ENCODE assay signal across 9 cellular contexts in genomic region chr15:99755692-99756409, GRCh38. TPM values are rescaled to one million over a fixed set of nuclear protein-coding genes. Genes with fewer than 3 reads are reported as not detected.
DNase-seq lines count a peak whose midpoint lies in the region; ATAC-seq, FAIRE-seq and TF ChIP-seq lines count a peak whose summit lies in the region.
"Had no signal": no experiment of that assay in that cellular context is flagged by ENCODE, and none has a peak within 500 bp of the region (broad histone marks: within the 10 kb centered on the region; RNA-seq: fewer than 3 reads in every experiment).

No MANE protein-coding gene starts in this region.

- no peaks in the 10 kb centered on the region for H3K4me1 Mint-ChIP-seq in mesothelial cell of epicardium

- H3K36me3 Mint-ChIP-seq in mesothelial cell of epicardium, result no peaks in the 10 kb centered on the region
- H3K36me3 Mint-ChIP-seq: activated naive CD8-positive, alpha-beta T cell had no signal

- peak; percentile 62 for FAIRE-seq in endometrium (lab: Jason Lieb, UNC)

- intact Hi-C loops in transverse colon (cut with DNase I; ENCODE audit: low total_unique reads), result no loop called here

- TF ChIP-seq POLR2A in transverse colon (IDR thresholded peaks at IDR 0.05), result no peak

- no peaks in the 10 kb centered on the region for H3K27me3 Mint-ChIP-seq in mesothelial cell of epicardium (ENCODE audit: low read depth)
- H3K27me3 Mint-ChIP-seq: activated naive CD8-positive, alpha-beta T cell had no signal

- H3K4me1 ChIP-seq in transverse colon, result no peaks in the 10 kb centered on the region

- DNase-seq in COLO668 (lab: John Stamatoyannopoulos, UW; ENCODE audit: unreplicated experiment), result peak; percentile 37
- peak; percentile 67 for DNase-seq in GM19238 (ENCODE audit: insufficient read length, low spot score)
- DNase-seq in NCI-H2171 treated with DMSO at 0.1 percent for 48 hours (lab: John Stamatoyannopoulos, UW), result peak; percentile 61
- no peak for DNase-seq in mesothelial cell of epicardium (ENCODE audit: low spot score in 2 of 2, unreplicated experiment in 2 of 2)
- peak; percentile 32 for DNase-seq in transverse colon

- no peak for TF ChIP-seq EP300 in transverse colon (IDR thresholded peaks at IDR 0.05; ENCODE audit: low read depth)

- no peak overlapping the region for H3K4me3 ChIP-seq in WI38 (ENCODE audit: low read depth, low read length)
- H3K4me3 ChIP-seq in transverse colon, result no peak overlapping the region

- no peak overlapping the region for H3K27ac Mint-ChIP-seq in mesothelial cell of epicardium
- H3K27ac Mint-ChIP-seq: activated naive CD8-positive, alpha-beta T cell had no signal

- H3K36me3 ChIP-seq in transverse colon, result no peaks in the 10 kb centered on the region

- no peaks in the 10 kb centered on the region for H3K27me3 ChIP-seq in transverse colon

- no peaks in the 10 kb centered on the region for H3K9me3 Mint-ChIP-seq in mesothelial cell of epicardium

- peak; percentile 71 for TF ChIP-seq CTCF in WI38 (IDR thresholded peaks at IDR 0.05; ENCODE audit: low read depth, low read length)
- TF ChIP-seq CTCF in mesothelial cell of epicardium (IDR thresholded peaks at IDR 0.05; ENCODE audit: unreplicated experiment), result peak; percentile 62
- peak; percentile 67 to 85 (median 81) for TF ChIP-seq CTCF in transverse colon (IDR thresholded peaks at IDR 0.05)

- no peaks in the 10 kb centered on the region for H3K9me3 ChIP-seq in transverse colon

- H3K4me3 Mint-ChIP-seq in mesothelial cell of epicardium, result no peak overlapping the region
- H3K4me3 Mint-ChIP-seq: activated naive CD8-positive, alpha-beta T cell had no signal

- no peak overlapping the region for H3K27ac ChIP-seq in transverse colon

- peak; percentile 90 for ATAC-seq in HG03108 (IDR thresholded peaks at IDR 0.05; ENCODE audit: unreplicated experiment)

- in situ Hi-C loops in transverse colon (cut with MboI; ENCODE audit: low pct_ligation_motif_present in 1 of 4, low pct_unique_long_range_greater_than_20kb in 1 of 4, low sequenced_read_pairs in 3 of 4), result no loop called here

- 8 to 14% methylated on average over 4 to 7 of the region's 7 CpGs for WGBS in transverse colon (ENCODE audit: low coverage in 1 of 2), 2 donors

RNA-seq across cellular contexts. Expression of gene LYSMD4, which starts 22.6 kb away (rescaled TPM):
- total RNA-seq in mesothelial cell of epicardium (17.2 to 18.1 TPM (median 17.2 TPM) in 3 replicates), transverse colon (10 to 100 TPM in 3 of 4 donors, 1 to 10 TPM in 1; 1.5 to 19.2 (median 15.5) TPM)

Comparison
In these comparisons a context has a peak if more than half of its experiments do, and no peak if none do; other contexts are left out.
1. DNase-seq: peak in COLO668 (single experiment), GM19238 (single experiment), NCI-H2171 treated with DMSO at 0.1 percent for 48 hours (single experiment) and transverse colon (single experiment); none in mesothelial cell of epicardium (0 of 2).
2. Peak in every context shown above with its lines, with median percentiles within 50 percentile points of each other: CTCF ChIP-seq.